Comparison of ENCODE assay signal across 8 cellular contexts in genomic region chr10:68955786-68956532, GRCh38. TPM values are rescaled to one million over a fixed set of nuclear protein-coding genes. Genes with fewer than 3 reads are reported as not detected.
A peak's percentile ranks its signal among the peaks of the same experiment; 100 is the strongest.
DNase-seq lines count a peak whose midpoint lies in the region; ATAC-seq and TF ChIP-seq lines count a peak whose summit lies in the region.

TSS of gene DDX21 (plus strand) at chr10:68956170. CDS start at chr10:68956226, 56 bp downstream.

- H3K4me1 Mint-ChIP-seq in CD4-positive, CD25-positive, alpha-beta regulatory T cell, result peaks cover 11 to 44% (median 31%) of the 10 kb centered on the region in 4 donors

- peaks cover 6% of the 10 kb centered on the region for H3K27me3 Mint-ChIP-seq in CD4-positive, CD25-positive, alpha-beta regulatory T cell

- 1% methylated on average over 34 of the region's 57 CpGs for WGBS in right lobe of liver (ENCODE audit: insufficient coverage, low coverage, low lambda C conversion rate, missing lambda C conversion rate)

- TF ChIP-seq CTCF in right lobe of liver (IDR thresholded peaks at IDR 0.05), result peak; percentile 41 to 46 (median 43)

- intact Hi-C loops in right lobe of liver (cut with DNase I), result no loop called here

- peak within 1 kb of the TSS; percentile 99 for H3K4me3 ChIP-seq in CD4-positive, CD25-positive, alpha-beta regulatory T cell (ENCODE audit: low read depth, low read length)
- H3K4me3 ChIP-seq in right lobe of liver, result peak within 1 kb of the TSS; percentile 95 to 99 (median 95)

- peaks cover 0 to 1% (median 0%) of the 10 kb centered on the region in 7 donors for H3K9me3 Mint-ChIP-seq in CD4-positive, CD25-positive, alpha-beta regulatory T cell

- H3K27ac Mint-ChIP-seq in CD4-positive, CD25-positive, alpha-beta regulatory T cell, result peak within 1 kb of the TSS; percentile 95 to 100 (median 99)

- peaks cover 9% of the 10 kb centered on the region for H3K36me3 Mint-ChIP-seq in CD4-positive, CD25-positive, alpha-beta regulatory T cell

- peaks cover 28% of the 10 kb centered on the region for H3K4me1 ChIP-seq in CD4-positive, CD25-positive, alpha-beta regulatory T cell (ENCODE audit: control insufficient read depth, insufficient read depth, low read length, poor library complexity, severe bottlenecking)
- H3K4me1 ChIP-seq in right lobe of liver, result peaks cover 0 to 21% (median 8%) of the 10 kb centered on the region in 4 donors

- H3K4me3 Mint-ChIP-seq in CD4-positive, CD25-positive, alpha-beta regulatory T cell, result peak within 1 kb of the TSS; percentile 95 to 100 (median 99)

- peak; percentile 87 for TF ChIP-seq POLR2A in right lobe of liver (IDR thresholded peaks at IDR 0.05)

- ATAC-seq in CD4-positive, CD25-positive, alpha-beta regulatory T cell (ENCODE audit: low read depth in 2 of 2), result peak; percentile 89 to 90
- peak; percentile 91 for ATAC-seq in GM19395 (IDR thresholded peaks at IDR 0.05; ENCODE audit: unreplicated experiment)
- ATAC-seq in HG03565 (IDR thresholded peaks at IDR 0.05; ENCODE audit: unreplicated experiment), result peak; percentile 67
- peak; percentile 93 to 98 (median 95) for ATAC-seq in right lobe of liver

- H3K36me3 ChIP-seq in CD4-positive, CD25-positive, alpha-beta regulatory T cell (ENCODE audit: control insufficient read depth, insufficient read depth, low read length), result peaks cover 11% of the 10 kb centered on the region
- peaks cover 0 to 10% (median 3%) of the 10 kb centered on the region in 4 donors for H3K36me3 ChIP-seq in right lobe of liver

- no peaks in the 10 kb centered on the region for H3K27me3 ChIP-seq in CD4-positive, CD25-positive, alpha-beta regulatory T cell (ENCODE audit: control insufficient read depth, insufficient read depth, low read length)
- no peaks in the 10 kb centered on the region for H3K27me3 ChIP-seq in right lobe of liver

- DNase-seq in CD4-positive, CD25-positive, alpha-beta regulatory T cell, result peak; percentile 86 to 95 (median 91)
- DNase-seq in NCI-H748 treated with DMSO at 0.1 percent for 48 hours (lab: John Stamatoyannopoulos, UW) (peak; percentile 49), dermis microvascular lymphatic vessel endothelial cell (ENCODE audit: low read depth in 2 of 2) (peak; percentile 91 to 96), right lobe of liver (peak; percentile 92 to 95 (median 94))
- peak; percentile 86 to 90 for DNase-seq in activated CD4-positive, alpha-beta T cell treated with anti-CD3 and anti-CD28 coated beads, Interleukin-2, amount 50 U/mL, for 4 hours
- peak; percentile 79 to 93 for DNase-seq in stimulated activated CD4-positive, alpha-beta T cell treated with anti-CD3 and anti-CD28 coated beads, Interleukin-4, amount 100 ng/mL, for 4 hours

- H3K27ac ChIP-seq in CD4-positive, CD25-positive, alpha-beta regulatory T cell (ENCODE audit: insufficient read depth, low read length, poor library complexity, severe bottlenecking), result peak within 1 kb of the TSS; percentile 99
- H3K27ac ChIP-seq in right lobe of liver, result peak within 1 kb of the TSS; percentile 64 to 90 (median 78)

- no peaks in the 10 kb centered on the region for H3K9me3 ChIP-seq in CD4-positive, CD25-positive, alpha-beta regulatory T cell (ENCODE audit: control insufficient read depth in 2 of 2, low read length in 2 of 2)
- no peaks in the 10 kb centered on the region for H3K9me3 ChIP-seq in right lobe of liver

RNA-seq across cellular contexts. Expression of gene DDX21, which starts in this region (rescaled TPM):
- total RNA-seq in CD4-positive, CD25-positive, alpha-beta regulatory T cell, result 117 TPM
- polyA plus RNA-seq in CD4-positive, CD25-positive, alpha-beta regulatory T cell, result 10 to 100 TPM in 3 of 4 donors, 1 to 10 TPM in 1; 9.6 to 16.4 (median 13.8) TPM
- total RNA-seq in dermis microvascular lymphatic vessel endothelial cell (59.4 and 61.0 TPM in 2 replicates), right lobe of liver (10 to 100 TPM; 12.7 to 43.1 (median 29.1) TPM)

Comparison
In these comparisons a context has a peak if more than half of its experiments do, and no peak if none do; other contexts are left out.
1. Peak in every context shown above with its lines: DNase-seq, ATAC-seq, H3K4me3 ChIP-seq and H3K27ac ChIP-seq.